1 cellular context compared by ENCODE assay signal in genomic region chr11:63855975-63856374, GRCh38.
TF ChIP-seq lines count a peak whose summit lies in the region.

No MANE protein-coding gene starts in this region.

TF ChIP-seq in HepG2, 621 proteins besides CTCF, POLR2A, EP300 and RAD21 (continues in another document):
- TF ChIP-seq SNAI1 (CRISPR knock-in tag; IDR thresholded peaks at IDR 0.05; ENCODE audit: borderline replicate concordance) (no peak), SKIL (CRISPR knock-in tag; IDR thresholded peaks at IDR 0.05; ENCODE audit: borderline replicate concordance) (no peak), ZBTB46 (CRISPR knock-in tag; IDR thresholded peaks at IDR 0.05; ENCODE audit: borderline replicate concordance) (no peak), NCOR1 (IDR thresholded peaks at IDR 0.05; ENCODE audit: borderline replicate concordance, low read length) (0 out of 2 replicates have a peak, but pooled peaks have one; percentile 25), SP140L (CRISPR knock-in tag; IDR thresholded peaks at IDR 0.05; ENCODE audit: borderline replicate concordance) (no peak), REST (IDR thresholded peaks at IDR 0.05; ENCODE audit: borderline replicate concordance in 1 of 2, low read depth in 1 of 2, low read length in 2 of 2) (no peak), GATAD2A (CRISPR knock-in tag; IDR thresholded peaks at IDR 0.05) (peak; percentile 31; the same call in 1 of the 2 replicates), ZNF557 (CRISPR knock-in tag; IDR thresholded peaks at IDR 0.05) (no peak), FOXO1 (CRISPR knock-in tag; IDR thresholded peaks at IDR 0.05) (no peak), FOXA3 (CRISPR knock-in tag; IDR thresholded peaks at IDR 0.05) (no peak), NR3C1 (CRISPR knock-in tag; IDR thresholded peaks at IDR 0.05) (no peak), ELK4 (CRISPR knock-in tag; IDR thresholded peaks at IDR 0.05; ENCODE audit: borderline replicate concordance) (no peak), ZNF580 (CRISPR knock-in tag; IDR thresholded peaks at IDR 0.05; ENCODE audit: borderline replicate concordance, low read depth) (no peak), ZNF576 (CRISPR knock-in tag; IDR thresholded peaks at IDR 0.05) (no peak), ETV5 (CRISPR knock-in tag; IDR thresholded peaks at IDR 0.05; ENCODE audit: borderline replicate concordance) (no peak), MIER3 (CRISPR knock-in tag; IDR thresholded peaks at IDR 0.05; ENCODE audit: borderline replicate concordance) (no peak), HNF1B (CRISPR knock-in tag; IDR thresholded peaks at IDR 0.05) (no peak), PAWR (CRISPR knock-in tag; IDR thresholded peaks at IDR 0.05; ENCODE audit: borderline replicate concordance) (no peak), HHEX (CRISPR knock-in tag; IDR thresholded peaks at IDR 0.05) (no peak), HNF4G (IDR thresholded peaks at IDR 0.05; ENCODE audit: borderline replicate concordance, low read depth, low read length) (peak; percentile 65), HNF4G (CRISPR knock-in tag; IDR thresholded peaks at IDR 0.05; ENCODE audit: borderline replicate concordance, low read depth) (no peak), ZNF138 (CRISPR knock-in tag; IDR thresholded peaks at IDR 0.05; ENCODE audit: low read depth) (no peak), SOX13 (IDR thresholded peaks at IDR 0.05) (no peak), SOX13 (CRISPR knock-in tag; conservative IDR thresholded peaks at IDR 0.05 in 1 of 2, IDR thresholded peaks at IDR 0.05 in 1 of 2) (peak in 1 of 2 experiments; percentile 9; a peak in 1 of 4 replicates), KLF11 (CRISPR knock-in tag; IDR thresholded peaks at IDR 0.05) (no peak), SIX4 (CRISPR knock-in tag; IDR thresholded peaks at IDR 0.05) (no peak)
- TF ChIP-seq, protein P1, sequence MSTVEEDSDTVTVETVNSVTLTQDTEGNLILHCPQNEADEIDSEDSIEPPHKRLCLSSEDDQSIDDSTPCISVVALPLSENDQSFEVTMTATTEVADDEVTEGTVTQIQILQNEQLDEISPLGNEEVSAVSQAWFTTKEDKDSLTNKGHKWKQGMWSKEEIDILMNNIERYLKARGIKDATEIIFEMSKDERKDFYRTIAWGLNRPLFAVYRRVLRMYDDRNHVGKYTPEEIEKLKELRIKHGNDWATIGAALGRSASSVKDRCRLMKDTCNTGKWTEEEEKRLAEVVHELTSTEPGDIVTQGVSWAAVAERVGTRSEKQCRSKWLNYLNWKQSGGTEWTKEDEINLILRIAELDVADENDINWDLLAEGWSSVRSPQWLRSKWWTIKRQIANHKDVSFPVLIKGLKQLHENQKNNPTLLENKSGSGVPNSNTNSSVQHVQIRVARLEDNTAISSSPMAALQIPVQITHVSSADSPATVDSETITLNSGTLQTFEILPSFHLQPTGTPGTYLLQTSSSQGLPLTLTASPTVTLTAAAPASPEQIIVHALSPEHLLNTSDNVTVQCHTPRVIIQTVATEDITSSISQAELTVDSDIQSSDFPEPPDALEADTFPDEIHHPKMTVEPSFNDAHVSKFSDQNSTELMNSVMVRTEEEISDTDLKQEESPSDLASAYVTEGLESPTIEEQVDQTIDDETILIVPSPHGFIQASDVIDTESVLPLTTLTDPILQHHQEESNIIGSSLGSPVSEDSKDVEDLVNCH (CRISPR knock-in tag; IDR thresholded peaks at IDR 0.05), result no peak
- TF ChIP-seq, protein P2, sequence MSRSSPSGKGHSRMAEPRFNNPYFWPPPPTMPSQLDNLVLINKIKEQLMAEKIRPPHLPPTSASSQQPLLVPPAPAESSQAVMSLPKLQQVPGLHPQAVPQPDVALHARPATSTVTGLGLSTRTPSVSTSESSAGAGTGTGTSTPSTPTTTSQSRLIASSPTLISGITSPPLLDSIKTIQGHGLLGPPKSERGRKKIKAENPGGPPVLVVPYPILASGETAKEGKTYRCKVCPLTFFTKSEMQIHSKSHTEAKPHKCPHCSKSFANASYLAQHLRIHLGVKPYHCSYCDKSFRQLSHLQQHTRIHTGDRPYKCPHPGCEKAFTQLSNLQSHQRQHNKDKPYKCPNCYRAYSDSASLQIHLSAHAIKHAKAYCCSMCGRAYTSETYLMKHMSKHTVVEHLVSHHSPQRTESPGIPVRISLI (CRISPR knock-in tag; IDR thresholded peaks at IDR 0.05; ENCODE audit: borderline replicate concordance), result peak; percentile 63; the same call in 1 of the 2 replicates
- TF ChIP-seq, protein P3, sequence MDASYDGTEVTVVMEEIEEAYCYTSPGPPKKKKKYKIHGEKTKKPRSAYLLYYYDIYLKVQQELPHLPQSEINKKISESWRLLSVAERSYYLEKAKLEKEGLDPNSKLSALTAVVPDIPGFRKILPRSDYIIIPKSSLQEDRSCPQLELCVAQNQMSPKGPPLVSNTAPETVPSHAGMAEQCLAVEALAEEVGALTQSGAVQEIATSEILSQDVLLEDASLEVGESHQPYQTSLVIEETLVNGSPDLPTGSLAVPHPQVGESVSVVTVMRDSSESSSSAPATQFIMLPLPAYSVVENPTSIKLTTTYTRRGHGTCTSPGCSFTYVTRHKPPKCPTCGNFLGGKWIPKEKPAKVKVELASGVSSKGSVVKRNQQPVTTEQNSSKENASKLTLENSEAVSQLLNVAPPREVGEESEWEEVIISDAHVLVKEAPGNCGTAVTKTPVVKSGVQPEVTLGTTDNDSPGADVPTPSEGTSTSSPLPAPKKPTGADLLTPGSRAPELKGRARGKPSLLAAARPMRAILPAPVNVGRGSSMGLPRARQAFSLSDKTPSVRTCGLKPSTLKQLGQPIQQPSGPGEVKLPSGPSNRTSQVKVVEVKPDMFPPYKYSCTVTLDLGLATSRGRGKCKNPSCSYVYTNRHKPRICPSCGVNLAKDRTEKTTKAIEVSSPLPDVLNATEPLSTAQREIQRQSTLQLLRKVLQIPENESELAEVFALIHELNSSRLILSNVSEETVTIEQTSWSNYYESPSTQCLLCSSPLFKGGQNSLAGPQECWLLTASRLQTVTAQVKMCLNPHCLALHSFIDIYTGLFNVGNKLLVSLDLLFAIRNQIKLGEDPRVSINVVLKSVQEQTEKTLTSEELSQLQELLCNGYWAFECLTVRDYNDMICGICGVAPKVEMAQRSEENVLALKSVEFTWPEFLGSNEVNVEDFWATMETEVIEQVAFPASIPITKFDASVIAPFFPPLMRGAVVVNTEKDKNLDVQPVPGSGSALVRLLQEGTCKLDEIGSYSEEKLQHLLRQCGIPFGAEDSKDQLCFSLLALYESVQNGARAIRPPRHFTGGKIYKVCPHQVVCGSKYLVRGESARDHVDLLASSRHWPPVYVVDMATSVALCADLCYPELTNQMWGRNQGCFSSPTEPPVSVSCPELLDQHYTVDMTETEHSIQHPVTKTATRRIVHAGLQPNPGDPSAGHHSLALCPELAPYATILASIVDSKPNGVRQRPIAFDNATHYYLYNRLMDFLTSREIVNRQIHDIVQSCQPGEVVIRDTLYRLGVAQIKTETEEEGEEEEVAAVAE (CRISPR knock-in tag; IDR thresholded peaks at IDR 0.05; ENCODE audit: borderline replicate concordance), result no peak
